8 cellular contexts compared by ENCODE assay signal in genomic region chr2:97697252-97698235, GRCh38. TPM values are rescaled to one million over a fixed set of nuclear protein-coding genes. Genes with fewer than 3 reads are reported as not detected.
A peak's percentile ranks its signal among the peaks of the same experiment; 100 is the strongest.
DNase-seq lines count a peak whose midpoint lies in the region; ATAC-seq and TF ChIP-seq lines count a peak whose summit lies in the region.

No MANE protein-coding gene starts in this region.

- H3K4me1 ChIP-seq in neutrophil (ENCODE audit: control insufficient read depth in 1 of 2, insufficient read depth in 1 of 2, low read depth in 1 of 2, low read length in 1 of 2) (peaks cover 13 to 20% of the 10 kb centered on the region in 2 experiments), stomach (peaks cover 0 to 5% (median 2%) of the 10 kb centered on the region in 4 donors)

- H3K36me3 ChIP-seq in neutrophil, result no peaks in the 10 kb centered on the region
- H3K36me3 ChIP-seq in stomach, result no peaks in the 10 kb centered on the region

- peaks cover 10% of the 10 kb centered on the region for H3K4me1 Mint-ChIP-seq in CD14-positive monocyte

- H3K4me3 Mint-ChIP-seq in CD14-positive monocyte, result peak overlapping the region; percentile 24 to 27

- peak; percentile 81 for DNase-seq in CD14-positive monocyte (ENCODE audit: low spot score)
- DNase-seq in NB4 (ENCODE audit: low read depth), result peak; percentile 89
- DNase-seq in SIG-M5 treated with dmso at 0.1 percent for 504 hours (lab: John Stamatoyannopoulos, UW; ENCODE audit: unreplicated experiment), result peak; percentile 83
- peak; percentile 80 for DNase-seq in activated effector memory CD4-positive, alpha-beta T cell treated with Interleukin-2 at 50 U/mL for 16 hours
- peak; percentile 76 for DNase-seq in fibroblast of the conjunctiva (ENCODE audit: low read depth)
- DNase-seq in stomach, result peak; percentile 94

- H3K27me3 ChIP-seq in neutrophil, result no peaks in the 10 kb centered on the region
- H3K27me3 ChIP-seq in stomach, result no peaks in the 10 kb centered on the region

- ATAC-seq in GM21576 (IDR thresholded peaks at IDR 0.05; ENCODE audit: unreplicated experiment), result peak; percentile 64

- TF ChIP-seq CTCF in CD14-positive monocyte (IDR thresholded peaks at IDR 0.05) (peak; percentile 89), NB4 (IDR thresholded peaks at IDR 0.05; ENCODE audit: low read depth, low read length) (peak; percentile 92), neutrophil (IDR thresholded peaks at IDR 0.05) (peak; percentile 91), stomach (IDR thresholded peaks at IDR 0.05) (peak in 6 of 7 experiments; percentile 88 to 98 (median 94))

- TF ChIP-seq POLR2A in NB4 (IDR thresholded peaks at IDR 0.05; ENCODE audit: extremely low read depth, insufficient read length) (no peak), stomach (IDR thresholded peaks at IDR 0.05) (no peak)

- no peak for TF ChIP-seq EP300 in stomach (IDR thresholded peaks at IDR 0.05)

- H3K27ac Mint-ChIP-seq in CD14-positive monocyte, result peak overlapping the region in 1 of 7 donors; percentile 23

- H3K27ac ChIP-seq in neutrophil (no peak overlapping the region), stomach (peak overlapping the region in 1 of 5 donors; percentile 7)

- WGBS in stomach, 5 donors, result 25 to 30% (median 27%) methylated on average over 14 of the region's 14 CpGs

- H3K36me3 Mint-ChIP-seq in CD14-positive monocyte, result no peaks in the 10 kb centered on the region

- no peaks in the 10 kb centered on the region for H3K9me3 ChIP-seq in neutrophil
- no peaks in the 10 kb centered on the region for H3K9me3 ChIP-seq in stomach

- peaks cover 2 to 4% (median 3%) of the 10 kb centered on the region in 3 donors for H3K27me3 Mint-ChIP-seq in CD14-positive monocyte (ENCODE audit: low read depth in 3 of 3)

- peaks cover 0 to 3% (median 0%) of the 10 kb centered on the region in 7 donors for H3K9me3 Mint-ChIP-seq in CD14-positive monocyte

- intact Hi-C loops in CD14-positive monocyte (cut with micrococcal nuclease) (loop anchor here in 1 of 2 donors (2.0 kb wide), 1 partner anchor 107 kb away; no protein-coding TSS in a partner anchor), stomach (cut with DNase I; ENCODE audit: low total_unique reads) (loop anchor here (10.0 kb wide), 1 partner anchor 103 kb away; no protein-coding TSS in a partner anchor)

- H3K4me3 ChIP-seq in NB4 (ENCODE audit: low read depth, low read length), result no peak overlapping the region
- no peak overlapping the region for H3K4me3 ChIP-seq in neutrophil (ENCODE audit: low read depth in 1 of 2, low read length in 1 of 2)
- no peak overlapping the region for H3K4me3 ChIP-seq in stomach

RNA-seq across cellular contexts. Expression of gene ZAP70, which starts 15.8 kb away (rescaled TPM):
- polyA plus RNA-seq in CD14-positive monocyte (under 1 TPM; 0.30 to 0.38 TPM), stomach (1 to 10 TPM; 1.1 to 2.8 (median 2.1) TPM)
- 10 to 100 TPM in 3 of 5 donors, 1 to 10 TPM in 2; 3.3 to 78.2 (median 19.2) TPM for total RNA-seq in stomach

RNA-seq across cellular contexts. Expression of gene C2orf92, which starts 28.0 kb away (rescaled TPM):
- polyA plus RNA-seq in CD14-positive monocyte (not detected), stomach (1 to 10 TPM; 3.1 to 7.8 (median 4.2) TPM)
- total RNA-seq in stomach, result 10 to 100 TPM in 2 of 5 donors, 1 to 10 TPM in 1, not detected in 2; 2.3 to 35.3 (median 15.2) TPM

RNA-seq across cellular contexts. Expression of gene ACTR1B, which starts 33.7 kb away (rescaled TPM):
- polyA plus RNA-seq in CD14-positive monocyte, result 1 to 10 TPM; 8.9 to 9.9 TPM
- 10 to 100 TPM; 47.5 to 92.1 (median 53.4) TPM for total RNA-seq in stomach
- polyA plus RNA-seq in stomach, result 10 to 100 TPM; 56.2 to 60.3 (median 57.3) TPM

RNA-seq across cellular contexts. Expression of gene COX5B, which starts 51.7 kb away (rescaled TPM):
- polyA plus RNA-seq in CD14-positive monocyte, result 100 to 1,000 TPM; 546 to 598 TPM
- 100 to 1,000 TPM; 370 to 935 (median 470) TPM for total RNA-seq in stomach
- polyA plus RNA-seq in stomach, result 100 to 1,000 TPM; 543 to 718 (median 600) TPM

Comparison
In these comparisons a context has a peak if more than half of its experiments do, and no peak if none do; other contexts are left out.
1. RNA of gene ACTR1B, which starts 33.7 kb away (polyA plus RNA-seq): 56.2 to 60.3 TPM in stomach; 8.9 to 9.9 TPM in CD14-positive monocyte; every median in the first group is over 4 times any median in the second.
2. Peak in every context shown above with its lines, with median percentiles within 50 percentile points of each other: DNase-seq and CTCF ChIP-seq.